Comparison of ENCODE assay signal across 10 cellular contexts in the genomic region with DNA sequence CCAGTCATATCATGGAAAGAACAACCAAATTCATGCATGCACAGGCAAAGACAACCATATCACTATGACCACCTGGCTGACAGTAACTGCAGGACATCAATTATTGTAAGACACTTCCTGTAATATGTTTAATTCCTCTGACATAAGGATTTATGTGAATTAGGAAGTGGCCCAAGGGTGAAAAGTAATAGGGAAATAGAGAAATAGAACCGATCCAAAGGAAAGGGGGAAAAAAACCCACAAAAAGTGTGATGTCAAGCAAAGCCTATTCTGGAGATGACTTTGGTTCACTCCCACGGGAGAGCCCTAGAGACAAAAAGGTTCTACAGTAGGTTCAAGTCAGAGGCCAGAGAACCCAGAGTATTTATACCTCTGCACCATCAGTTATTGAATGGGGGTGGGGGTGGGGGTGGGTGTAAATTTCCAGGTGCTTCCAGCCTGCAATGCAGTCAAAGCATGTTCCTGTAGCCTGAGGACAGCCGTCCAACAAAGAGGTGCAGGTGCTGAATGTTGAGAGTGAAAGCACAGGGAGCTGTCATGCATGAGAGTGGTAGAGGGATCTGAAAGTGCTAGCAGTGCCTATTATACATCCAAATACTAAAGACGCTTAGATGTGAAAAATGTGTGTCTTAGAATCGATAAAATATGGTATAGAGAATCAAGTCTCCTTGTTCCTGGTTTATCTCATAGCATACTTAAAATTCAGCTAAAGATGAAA.
DNase-seq lines count a peak whose midpoint lies in the region; ATAC-seq and TF ChIP-seq lines count a peak whose summit lies in the region.
"Had no signal": no experiment of that assay in that cellular context is flagged by ENCODE, and none has a peak within 500 bp of the region (broad histone marks: within the 10 kb centered on the region; RNA-seq: fewer than 3 reads in every experiment).

No MANE protein-coding gene starts in this region.

- POLR2A ChIA-PET in T-cell (lab: Charles Lee): no interaction called here

- CTCF ChIA-PET in T-cell (lab: Charles Lee): no interaction called here

- no peak overlapping the region for H3K27ac Mint-ChIP-seq in T-cell
- H3K27ac Mint-ChIP-seq in natural killer cell treated with Interleukin-12 subunit alpha and Interleukin-12 subunit beta and Interleukin-15 and Interleukin-18, amount 100 ng/mL, for 72 hours: no peak overlapping the region

- peaks cover 0 to 10% (median 9%) of the 10 kb centered on the region in 3 donors for H3K9me3 Mint-ChIP-seq in T-cell
- H3K9me3 Mint-ChIP-seq in natural killer cell treated with Interleukin-12 subunit alpha and Interleukin-12 subunit beta and Interleukin-15 and Interleukin-18, amount 100 ng/mL, for 72 hours: no peaks in the 10 kb centered on the region

- ATAC-seq in GM18505 (IDR thresholded peaks at IDR 0.05; ENCODE audit: unreplicated experiment) (peak; percentile 91), GM19455 (IDR thresholded peaks at IDR 0.05; ENCODE audit: unreplicated experiment) (peak; percentile 89), HG02943 (IDR thresholded peaks at IDR 0.05; ENCODE audit: low read depth, unreplicated experiment) (peak; percentile 85), T-cell (replicated peaks in 1 of 4) (no peak)
- no peak for ATAC-seq in natural killer cell treated with Interleukin-12 subunit alpha and Interleukin-12 subunit beta and Interleukin-15 and Interleukin-18, amount 100 ng/mL, for 72 hours

- no peak overlapping the region for H3K4me3 Mint-ChIP-seq in T-cell
- H3K4me3 Mint-ChIP-seq in natural killer cell treated with Interleukin-12 subunit alpha and Interleukin-12 subunit beta and Interleukin-15 and Interleukin-18, amount 100 ng/mL, for 72 hours: no peak overlapping the region

- no peak for TF ChIP-seq POLR2A in GM18505 (IDR thresholded peaks at IDR 0.05; ENCODE audit: borderline replicate concordance, extremely low read depth, insufficient read depth, insufficient read length)

- peak; percentile 78 for DNase-seq in NAMALWA (ENCODE audit: low spot score)
- DNase-seq in T-cell: no peak
- no peak for DNase-seq in natural killer cell treated with Interleukin-12 subunit alpha and Interleukin-12 subunit beta and Interleukin-15 and Interleukin-18, amount 100 ng/mL, for 72 hours (ENCODE audit: low spot score)
- no peak for DNase-seq in amygdala (lab: John Stamatoyannopoulos, UW)
- no peak for DNase-seq in dermis blood vessel endothelial cell
- DNase-seq: DMS 273 treated with DMSO at 0.1 percent for 48 hours, occipital lobe had no signal

- H3K36me3 Mint-ChIP-seq in T-cell: peaks cover 21% of the 10 kb centered on the region
- peaks cover 5% of the 10 kb centered on the region for H3K36me3 Mint-ChIP-seq in natural killer cell treated with Interleukin-12 subunit alpha and Interleukin-12 subunit beta and Interleukin-15 and Interleukin-18, amount 100 ng/mL, for 72 hours

- no peaks in the 10 kb centered on the region for H3K4me1 Mint-ChIP-seq in T-cell
- H3K4me1 Mint-ChIP-seq in natural killer cell treated with Interleukin-12 subunit alpha and Interleukin-12 subunit beta and Interleukin-15 and Interleukin-18, amount 100 ng/mL, for 72 hours (ENCODE audit: low read depth in 2 of 2): no peaks in the 10 kb centered on the region

- H3K27me3 Mint-ChIP-seq in T-cell: no peaks in the 10 kb centered on the region
- H3K27me3 Mint-ChIP-seq in natural killer cell treated with Interleukin-12 subunit alpha and Interleukin-12 subunit beta and Interleukin-15 and Interleukin-18, amount 100 ng/mL, for 72 hours: no peaks in the 10 kb centered on the region

Comparison
In these comparisons a context has a peak if more than half of its experiments do, and no peak if none do; other contexts are left out.
1. ATAC-seq: peak in GM18505 (single experiment), GM19455 (single experiment) and HG02943 (single experiment); none in T-cell (0 of 4) and natural killer cell treated with Interleukin-12 subunit alpha and Interleukin-12 subunit beta and Interleukin-15 and Interleukin-18, amount 100 ng/mL, for 72 hours (0 of 2).